Comparison of ENCODE assay signal across 17 cellular contexts in genomic region chr11:83191491-83191890, GRCh38. TPM values are rescaled to one million over a fixed set of nuclear protein-coding genes. Genes with fewer than 3 reads are reported as not detected.
DNase-seq lines count a peak whose midpoint lies in the region; ATAC-seq and TF ChIP-seq lines count a peak whose summit lies in the region.
"Had no signal": no experiment of that assay in that cellular context is flagged by ENCODE, and none has a peak within 500 bp of the region (broad histone marks: within the 10 kb centered on the region; RNA-seq: fewer than 3 reads in every experiment).

No MANE protein-coding gene starts in this region.

- H2BK12ac ChIP-seq in H9 (ENCODE audit: insufficient read length, low read depth, low read length) = no peak overlapping the region

- no peak overlapping the region for H3K4me2 ChIP-seq in H9 (ENCODE audit: insufficient read depth, insufficient read length, low read length)

- no peak overlapping the region for H3K56ac ChIP-seq in H9 (ENCODE audit: insufficient read length, low read depth, low read length)

- peaks cover 19% of the 10 kb centered on the region for H3K23me2 ChIP-seq in H9 (ENCODE audit: insufficient read length, low read depth, low read length, poor library complexity, severe bottlenecking)

- H2BK15ac ChIP-seq in H9 (ENCODE audit: low read depth, low read length) = no peak overlapping the region

- H2BK20ac ChIP-seq in H9 (ENCODE audit: low read depth, low read length, poor library complexity, severe bottlenecking) = no peak overlapping the region

- no peak for ATAC-seq in activated naive CD8-positive, alpha-beta T cell treated with anti-CD3 and anti-CD28 coated beads, Interleukin-2, amount 50 U/mL, for 24 hours
- no peak for ATAC-seq in left lung
- ATAC-seq in GM18873 (IDR thresholded peaks at IDR 0.05; ENCODE audit: low FRiP score, unreplicated experiment) = no peak
- ATAC-seq: gastroesophageal sphincter, Panc1 had no signal

- H3K4me1 ChIP-seq in H9 (ENCODE audit: insufficient read depth, low read length) (no peaks in the 10 kb centered on the region), left lung (peaks cover 13 to 36% of the 10 kb centered on the region in 2 donors)

- H4K20me1 ChIP-seq in H9 (ENCODE audit: control insufficient read depth, insufficient read depth, insufficient read length) = no peaks in the 10 kb centered on the region

- DNase-seq in activated CD4-positive, alpha-beta T cell treated with anti-CD3 and anti-CD28 coated beads for 4 hours = peak; percentile 16 to 25
- DNase-seq in activated CD4-positive, alpha-beta T cell treated with anti-CD3 and anti-CD28 coated beads, Interleukin-2, amount 10 ng/mL, durations not matched to agents 24 days and 14 days = no peak
- no peak for DNase-seq in H9
- DNase-seq in activated naive CD8-positive, alpha-beta T cell treated with anti-CD3 and anti-CD28 coated beads, Interleukin-2, amount 50 U/mL, for 24 hours = no peak
- DNase-seq in osteocyte (ENCODE audit: extremely low spot score, unreplicated experiment) = no peak
- DNase-seq in left lung = no peak
- DNase-seq in amygdala (lab: John Stamatoyannopoulos, UW) = no peak
- DNase-seq: activated CD4-positive, CD25-positive, alpha-beta regulatory T cell; activated naive CD4-positive, alpha-beta T cell treated with anti-CD3 and anti-CD28 coated beads, Interleukin-2, amount 50 U/mL, for 16 hours; NCI-H2029; NCI-H526 treated with DMSO at 0.1 percent for 48 hours; T-helper 1 cell; upper lobe of left lung had no signal

- no peaks in the 10 kb centered on the region for H3K9me3 ChIP-seq in H9 (ENCODE audit: control insufficient read depth, low read depth, low read length)
- H3K9me3 ChIP-seq in left lung = no peaks in the 10 kb centered on the region
- H3K9me3 ChIP-seq: gastroesophageal sphincter, prostate gland, upper lobe of left lung had no signal

- H4K5ac ChIP-seq in H9 (ENCODE audit: insufficient read length, low read depth, low read length) = no peak overlapping the region

- no peak overlapping the region for H3K9ac ChIP-seq in H9 (ENCODE audit: extremely low read depth, insufficient read length, low read length)

- no peak overlapping the region for H3K4me3 ChIP-seq in left lung
- H3K4me3 ChIP-seq: prostate gland had no signal

- H4K8ac ChIP-seq in H9 (replicated peaks; ENCODE audit: insufficient read length, low read depth, low read length) = no peak overlapping the region

- no peaks in the 10 kb centered on the region for H3K27me3 Mint-ChIP-seq in activated CD4-positive, alpha-beta T cell treated with anti-CD3 and anti-CD28 coated beads, Interleukin-2, amount 10 ng/mL, durations not matched to agents 24 days and 14 days
- H3K27me3 Mint-ChIP-seq in H9 (ENCODE audit: low read depth) = peaks cover 2% of the 10 kb centered on the region
- no peaks in the 10 kb centered on the region for H3K27me3 Mint-ChIP-seq in activated naive CD8-positive, alpha-beta T cell treated with anti-CD3 and anti-CD28 coated beads, Interleukin-2, amount 50 U/mL, for 24 hours
- no peaks in the 10 kb centered on the region for H3K27me3 Mint-ChIP-seq in osteocyte (ENCODE audit: unreplicated experiment)

- H3K18ac ChIP-seq in H9 (ENCODE audit: insufficient read length, low read depth, low read length) = no peak overlapping the region

- no peak overlapping the region for H3K23ac ChIP-seq in H9 (ENCODE audit: insufficient read length, low read depth, low read length)

- H3K27ac ChIP-seq in H9 (ENCODE audit: insufficient read length, low read depth, low read length) (no peak overlapping the region), left lung (no peak overlapping the region)

- no peak for TF ChIP-seq CTCF in H9 (conservative IDR thresholded peaks at IDR 0.05)
- no peak for TF ChIP-seq CTCF in osteocyte (IDR thresholded peaks at IDR 0.05)
- no peak for TF ChIP-seq CTCF in left lung (IDR thresholded peaks at IDR 0.05)

- H3K79me2 ChIP-seq in H9 (ENCODE audit: insufficient read depth, low read length) = peaks cover 7% of the 10 kb centered on the region; the same call in 1 of the 2 replicates

- H2AFZ ChIP-seq in H9 (ENCODE audit: low read length) = no peak overlapping the region

- H3K4me1 Mint-ChIP-seq in activated CD4-positive, alpha-beta T cell treated with anti-CD3 and anti-CD28 coated beads, Interleukin-2, amount 10 ng/mL, durations not matched to agents 24 days and 14 days = peaks cover 35% of the 10 kb centered on the region
- H3K4me1 Mint-ChIP-seq in H9 (peaks cover 13% of the 10 kb centered on the region in 2 experiments), osteocyte (ENCODE audit: unreplicated experiment) (peaks cover 31% of the 10 kb centered on the region)
- H3K4me1 Mint-ChIP-seq in activated naive CD8-positive, alpha-beta T cell treated with anti-CD3 and anti-CD28 coated beads, Interleukin-2, amount 50 U/mL, for 24 hours = peaks cover 35% of the 10 kb centered on the region

- H3K14ac ChIP-seq in H9 (ENCODE audit: insufficient read depth, low read length) = no peak overlapping the region

- no peaks in the 10 kb centered on the region for H3K79me1 ChIP-seq in H9 (ENCODE audit: insufficient read depth, low read depth, low read length, poor library complexity, severe bottlenecking)

- peaks cover 45% of the 10 kb centered on the region for H3K36me3 Mint-ChIP-seq in activated CD4-positive, alpha-beta T cell treated with anti-CD3 and anti-CD28 coated beads, Interleukin-2, amount 10 ng/mL, durations not matched to agents 24 days and 14 days (ENCODE audit: low read depth)
- H3K36me3 Mint-ChIP-seq in H9 (ENCODE audit: insufficient read depth in 1 of 3, low read depth in 3 of 3) = peaks cover 5 to 45% (median 36%) of the 10 kb centered on the region in 3 experiments; a peak in 5 of 7 replicates
- peaks cover 35% of the 10 kb centered on the region for H3K36me3 Mint-ChIP-seq in activated naive CD8-positive, alpha-beta T cell treated with anti-CD3 and anti-CD28 coated beads, Interleukin-2, amount 50 U/mL, for 24 hours (ENCODE audit: low read depth)
- peaks cover 23% of the 10 kb centered on the region for H3K36me3 Mint-ChIP-seq in osteocyte (ENCODE audit: unreplicated experiment)

- intact Hi-C loops in activated CD4-positive, alpha-beta T cell treated with anti-CD3 and anti-CD28 coated beads, Interleukin-2, amount 10 ng/mL, durations not matched to agents 24 days and 14 days (cut with micrococcal nuclease) = loop anchor here (5.0 kb wide), 1 partner anchor 184 kb away; no protein-coding TSS in a partner anchor
- intact Hi-C loops in left lung (cut with DNase I) = no loop called here

- no peaks in the 10 kb centered on the region for H3K9me3 Mint-ChIP-seq in activated CD4-positive, alpha-beta T cell treated with anti-CD3 and anti-CD28 coated beads, Interleukin-2, amount 10 ng/mL, durations not matched to agents 24 days and 14 days
- H3K9me3 Mint-ChIP-seq in H9 (no peaks in the 10 kb centered on the region), osteocyte (ENCODE audit: unreplicated experiment) (no peaks in the 10 kb centered on the region)
- no peaks in the 10 kb centered on the region for H3K9me3 Mint-ChIP-seq in activated naive CD8-positive, alpha-beta T cell treated with anti-CD3 and anti-CD28 coated beads, Interleukin-2, amount 50 U/mL, for 24 hours

- H3K4ac ChIP-seq in H9 (ENCODE audit: low read depth, low read length) = no peak overlapping the region

- H2AK5ac ChIP-seq in H9 (ENCODE audit: insufficient read length, low read length) = no peak overlapping the region

- no peak overlapping the region for H3K27ac Mint-ChIP-seq in activated CD4-positive, alpha-beta T cell treated with anti-CD3 and anti-CD28 coated beads, Interleukin-2, amount 10 ng/mL, durations not matched to agents 24 days and 14 days
- 0 out of 7 replicates have a peak overlapping the region, but pooled peaks of 1 of the 3 experiments have one; percentile 35 for H3K27ac Mint-ChIP-seq in H9
- peak overlapping the region; percentile 76 for H3K27ac Mint-ChIP-seq in activated naive CD8-positive, alpha-beta T cell treated with anti-CD3 and anti-CD28 coated beads, Interleukin-2, amount 50 U/mL, for 24 hours
- peak overlapping the region; percentile 16 for H3K27ac Mint-ChIP-seq in osteocyte (ENCODE audit: unreplicated experiment)

- no peak overlapping the region for H3K4me3 Mint-ChIP-seq in activated CD4-positive, alpha-beta T cell treated with anti-CD3 and anti-CD28 coated beads, Interleukin-2, amount 10 ng/mL, durations not matched to agents 24 days and 14 days
- H3K4me3 Mint-ChIP-seq in H9 (peak overlapping the region; percentile 4 to 15; a peak in 1 of 5 replicates), osteocyte (ENCODE audit: unreplicated experiment) (no peak overlapping the region)
- peak overlapping the region; percentile 45 for H3K4me3 Mint-ChIP-seq in activated naive CD8-positive, alpha-beta T cell treated with anti-CD3 and anti-CD28 coated beads, Interleukin-2, amount 50 U/mL, for 24 hours

- no peak overlapping the region for H4K91ac ChIP-seq in H9 (ENCODE audit: insufficient read length, low read depth, low read length)

- H3T11ph ChIP-seq in H9 (ENCODE audit: low read length) = no peak overlapping the region

- no peak overlapping the region for H2BK5ac ChIP-seq in H9 (ENCODE audit: insufficient read length, low read length)

- no peak overlapping the region for H2BK120ac ChIP-seq in H9 (ENCODE audit: low read depth, low read length, poor library complexity, severe bottlenecking)

- H3K27me3 ChIP-seq in H9 (ENCODE audit: insufficient read depth, low read length) (no peaks in the 10 kb centered on the region; the same call in 1 of the 2 replicates), left lung (no peaks in the 10 kb centered on the region)
- H3K27me3 ChIP-seq: gastroesophageal sphincter, upper lobe of left lung had no signal

- H3K36me3 ChIP-seq in left lung = peaks cover 0 to 52% of the 10 kb centered on the region in 2 donors

- WGBS in H9 (ENCODE audit: extremely low coverage, insufficient read length, low lambda C conversion rate) = no CpG with 5 or more reads among the region's 5 CpGs

RNA-seq across cellular contexts. Expression of gene ANKRD42, which starts 2.0 kb away (rescaled TPM):
- total RNA-seq in activated CD4-positive, alpha-beta T cell treated with anti-CD3 and anti-CD28 coated beads, Interleukin-2, amount 10 ng/mL, durations not matched to agents 24 days and 14 days = 4.0 and 4.1 TPM in 2 replicates
- total RNA-seq in H9 (2021) (4.9 and 5.1 TPM in 2 replicates), osteocyte (8.8 and 9.8 TPM in 2 replicates), left lung (10 to 100 TPM; 11.5 to 14.1 TPM)

RNA-seq across cellular contexts. Expression of gene PCF11, which starts 34.6 kb away (rescaled TPM):
- 61.0 and 65.1 TPM in 2 replicates for total RNA-seq in activated CD4-positive, alpha-beta T cell treated with anti-CD3 and anti-CD28 coated beads, Interleukin-2, amount 10 ng/mL, durations not matched to agents 24 days and 14 days
- 47.4 and 50.9 TPM in 2 replicates for total RNA-seq in H9 (2021)
- 56.0 and 66.6 TPM in 2 replicates for total RNA-seq in osteocyte
- 10 to 100 TPM; 35.8 to 54.4 TPM for total RNA-seq in left lung

Comparison
In these comparisons a context has a peak if more than half of its experiments do, and no peak if none do; other contexts are left out.
1. DNase-seq: peak in activated CD4-positive, alpha-beta T cell treated with anti-CD3 and anti-CD28 coated beads for 4 hours (2 of 2); none in activated CD4-positive, alpha-beta T cell treated with anti-CD3 and anti-CD28 coated beads, Interleukin-2, amount 10 ng/mL, durations not matched to agents 24 days and 14 days (single experiment), H9 (single experiment), activated naive CD8-positive, alpha-beta T cell treated with anti-CD3 and anti-CD28 coated beads, Interleukin-2, amount 50 U/mL, for 24 hours (single experiment), osteocyte (single experiment), left lung (0 of 2) and amygdala (0 of 56).
2. H3K4me3 Mint-ChIP-seq: peak in H9 (2 of 2) and activated naive CD8-positive, alpha-beta T cell treated with anti-CD3 and anti-CD28 coated beads, Interleukin-2, amount 50 U/mL, for 24 hours (single experiment); none in activated CD4-positive, alpha-beta T cell treated with anti-CD3 and anti-CD28 coated beads, Interleukin-2, amount 10 ng/mL, durations not matched to agents 24 days and 14 days (single experiment) and osteocyte (single experiment).